25 cellular contexts compared by ENCODE assay signal in the genomic region with DNA sequence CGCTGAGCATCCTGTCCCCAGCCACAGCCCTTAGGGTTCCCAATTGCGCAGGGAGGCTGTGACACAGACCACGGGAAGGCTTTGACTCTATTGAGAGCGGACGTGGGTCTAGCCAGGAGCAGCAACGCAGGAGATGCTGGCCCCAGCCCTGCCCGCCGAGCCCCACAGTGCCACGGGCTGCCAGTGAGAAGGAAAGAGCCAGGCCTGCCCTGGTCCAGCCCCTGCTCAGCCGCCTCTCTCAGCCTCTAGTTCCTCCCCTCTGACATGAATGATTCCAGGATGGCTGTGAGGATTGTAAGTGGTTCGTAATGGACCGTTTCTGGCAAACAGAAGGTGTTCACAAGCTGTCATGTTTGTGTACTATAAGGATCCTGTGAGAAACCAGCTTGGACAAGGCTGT. TPM values are rescaled to one million over a fixed set of nuclear protein-coding genes. Genes with fewer than 3 reads are reported as not detected.
"Had no signal": no experiment of that assay in that cellular context is flagged by ENCODE, and none has a peak within 500 bp of the region (broad histone marks: within the 10 kb centered on the region; RNA-seq: fewer than 3 reads in every experiment).

No MANE protein-coding gene starts in this region.

- DNase-seq: cortex of kidney; effector CD8-positive, alpha-beta T cell; foreskin melanocyte; heart left ventricle; hippocampal formation; left colon; left ventricle myocardium superior; naive thymus-derived CD4-positive, alpha-beta T cell; right cardiac atrium; stimulated activated CD4-positive, alpha-beta T cell treated with anti-CD3 and anti-CD28 coated beads, Interleukin-2, amount 100 ng/mL, for 48 hours; stimulated activated naive CD8-positive, alpha-beta T cell treated with anti-CD3 and anti-CD28 coated beads, Interleukin-15, Interleukin-2, amounts not matched to agents 100 U/mL and 50 U/mL, for 24 hours; thyroid gland; upper lobe of left lung; uterus had no signal

- H3K4me2 ChIP-seq: smooth muscle cell had no signal

- H3K27ac ChIP-seq: heart left ventricle, pancreas, suprapubic skin, thyroid gland, upper lobe of left lung, uterus had no signal

- H3K27me3 ChIP-seq: pancreas, thyroid gland had no signal

- H3K27ac Mint-ChIP-seq: naive thymus-derived CD4-positive, alpha-beta T cell; progenitor cell of endocrine pancreas had no signal

- H3K36me3 ChIP-seq: heart left ventricle, pancreas, suprapubic skin, thyroid gland, upper lobe of left lung, uterus had no signal

- H3K36me3 Mint-ChIP-seq: naive thymus-derived CD4-positive, alpha-beta T cell had no signal

- H3K4me3 ChIP-seq: heart left ventricle, lung, pancreas, smooth muscle cell, suprapubic skin, thyroid gland, upper lobe of left lung, uterus had no signal

- H3K9me3 ChIP-seq: heart left ventricle, pancreas, suprapubic skin, thyroid gland, upper lobe of left lung, uterus had no signal

- FAIRE-seq: pancreas had no signal

RNA-seq across cellular contexts. Expression of a gene that starts 2.5 kb away (rescaled TPM):
- total RNA-seq: glomerular endothelial cell; heart left ventricle; kidney epithelial cell; left colon; left ventricle myocardium superior; lung; mesenteric fat pad; mononuclear cell; naive thymus-derived CD4-positive, alpha-beta T cell; pancreas; progenitor cell of endocrine pancreas; right cardiac atrium; smooth muscle cell; suprapubic skin; thyroid gland; upper lobe of left lung; uterus had no signal
- polyA plus RNA-seq: esophagus; heart left ventricle; lung; naive thymus-derived CD4-positive, alpha-beta T cell; neural cell; pancreas; right cardiac atrium; smooth muscle cell had no signal

RNA-seq across cellular contexts. Expression of a gene that starts 6.8 kb away (rescaled TPM):
- total RNA-seq: glomerular endothelial cell, kidney epithelial cell, lung, mononuclear cell, progenitor cell of endocrine pancreas, smooth muscle cell, upper lobe of left lung had no signal
- polyA plus RNA-seq: naive thymus-derived CD4-positive, alpha-beta T cell; neural cell; smooth muscle cell had no signal
